ENCODE assay signal across 23 cellular contexts in genomic region chr22:42561856-42562255, GRCh38. TPM values are rescaled to one million over a fixed set of nuclear protein-coding genes. Genes with fewer than 3 reads are reported as not detected.
A peak's percentile ranks its signal among the peaks of the same experiment; 100 is the strongest.
DNase-seq lines count a peak whose midpoint lies in the region; ATAC-seq and TF ChIP-seq lines count a peak whose summit lies in the region.
"Had no signal": no experiment of that assay in that cellular context is flagged by ENCODE, and none has a peak within 500 bp of the region (broad histone marks: within the 10 kb centered on the region; RNA-seq: fewer than 3 reads in every experiment).

No MANE protein-coding gene starts in this region.

- H3K4me3 Mint-ChIP-seq in type B pancreatic cell: peak overlapping the region; percentile 57
- H3K4me3 Mint-ChIP-seq: activated CD8-positive, alpha-beta memory T cell treated with anti-CD3 and anti-CD28 coated beads, Interleukin-2, amount 10 ng/mL, durations not matched to agents 7 days and 5 days; activated naive CD8-positive, alpha-beta T cell treated with anti-CD3 and anti-CD28 coated beads for 36 hours; GM23338; T-cell had no signal

- no peak overlapping the region for H3K4me3 ChIP-seq in mesendoderm (ENCODE audit: low read length)
- H3K4me3 ChIP-seq: A549, GM23338, lung, stomach, upper lobe of left lung had no signal

- DNase-seq in Right ventricle myocardium superior (peak; percentile 18), left ventricle myocardium superior (no peak), RWPE1 (ENCODE audit: low spot score) (no peak), mesendoderm (no peak), type B pancreatic cell (ENCODE audit: extremely low spot score, unreplicated experiment) (no peak), NCI-H82 treated with DMSO at 0.1 percent for 48 hours (lab: John Stamatoyannopoulos, UW; ENCODE audit: unreplicated experiment) (no peak), RPMI8226 (no peak), middle frontal gyrus (ENCODE audit: extremely low spot score, low spot score) (no peak)
- DNase-seq: activated CD8-positive, alpha-beta memory T cell treated with anti-CD3 and anti-CD28 coated beads, Interleukin-2, amount 10 ng/mL, durations not matched to agents 7 days and 5 days; activated naive CD8-positive, alpha-beta T cell treated with anti-CD3 and anti-CD28 coated beads for 36 hours; BE2C; foreskin fibroblast; NCI-H2171 treated with DMSO at 0.1 percent for 48 hours; NCI-H526; occipital lobe; SHP77; stimulated activated CD4-positive, alpha-beta T cell treated with anti-CD3 and anti-CD28 coated beads, Interleukin-12 subunit alpha, Interleukin-12 subunit beta, amount 100 ng/mL, for 4 hours; stomach; T-cell; upper lobe of left lung had no signal

- H2AK5ac ChIP-seq in mesendoderm (ENCODE audit: low read length): no peak overlapping the region

- POLR2A ChIA-PET in RWPE1 (lab: Yijun Ruan, JAX; ENCODE audit: low non-redundant PET): no interaction called here

- peaks cover 12% of the 10 kb centered on the region for H3K4me1 Mint-ChIP-seq in type B pancreatic cell (ENCODE audit: unreplicated experiment)

- H3K79me1 ChIP-seq in mesendoderm (ENCODE audit: low read length): no peaks in the 10 kb centered on the region

- no peak overlapping the region for H4K5ac ChIP-seq in mesendoderm (ENCODE audit: low read length)

- H2BK5ac ChIP-seq in mesendoderm (ENCODE audit: low read length): no peak overlapping the region

- H3K4me1 ChIP-seq in mesendoderm (ENCODE audit: control insufficient read depth, low read depth, low read length): no peaks in the 10 kb centered on the region
- H3K4me1 ChIP-seq: A549 had no signal

- no peak overlapping the region for H3K9ac ChIP-seq in mesendoderm (ENCODE audit: low read length)

- TF ChIP-seq CTCF in RWPE1 (conservative IDR thresholded peaks at IDR 0.05; ENCODE audit: low read depth): no peak
- no peak for TF ChIP-seq CTCF in type B pancreatic cell (conservative IDR thresholded peaks at IDR 0.05)

- 0 out of 2 replicates have a peak overlapping the region, but pooled peaks have one; percentile 5 for H3K27ac ChIP-seq in RWPE1
- H3K27ac ChIP-seq in mesendoderm (ENCODE audit: low read depth, low read length): no peak overlapping the region
- H3K27ac ChIP-seq: A549, upper lobe of left lung had no signal

- ATAC-seq in Right ventricle myocardium superior (ENCODE audit: poor library complexity): no peak
- ATAC-seq in left ventricle myocardium superior: no peak
- ATAC-seq: A549; activated CD8-positive, alpha-beta memory T cell treated with anti-CD3 and anti-CD28 coated beads, Interleukin-2, amount 10 ng/mL, durations not matched to agents 7 days and 5 days; T-cell had no signal

- H3K27me3 ChIP-seq in mesendoderm (ENCODE audit: insufficient read depth, low read length, poor library complexity): no peaks in the 10 kb centered on the region
- H3K27me3 ChIP-seq: BE2C, stomach, upper lobe of left lung had no signal

- peak overlapping the region; percentile 60 for H3K56ac ChIP-seq in mesendoderm (ENCODE audit: low read length)

- no peak overlapping the region for H4K8ac ChIP-seq in mesendoderm (ENCODE audit: low read depth, low read length)

- no peak overlapping the region for H2BK15ac ChIP-seq in mesendoderm (replicated peaks; ENCODE audit: low read depth)

- intact Hi-C loops in Right ventricle myocardium superior (cut with DNase I): no loop called here
- intact Hi-C loops in left ventricle myocardium superior (cut with micrococcal nuclease): no loop called here

- H3K27ac Mint-ChIP-seq in type B pancreatic cell: peak overlapping the region; percentile 58
- H3K27ac Mint-ChIP-seq: activated CD8-positive, alpha-beta memory T cell treated with anti-CD3 and anti-CD28 coated beads, Interleukin-2, amount 10 ng/mL, durations not matched to agents 7 days and 5 days; GM23338 had no signal

- H3K18ac ChIP-seq in mesendoderm (ENCODE audit: low read length): no peak overlapping the region

- no peaks in the 10 kb centered on the region for H3K79me2 ChIP-seq in mesendoderm (ENCODE audit: control insufficient read depth, insufficient read depth, low read length)

- H3K36me3 ChIP-seq in mesendoderm (ENCODE audit: control insufficient read depth, insufficient read depth, low read length): no peaks in the 10 kb centered on the region
- H3K36me3 ChIP-seq: BE2C, upper lobe of left lung had no signal

- WGBS in mesendoderm (ENCODE audit: extremely low coverage, insufficient coverage, low lambda C conversion rate): no CpG with 5 or more reads among the region's 5 CpGs

- no peak overlapping the region for H3K23ac ChIP-seq in mesendoderm (ENCODE audit: low read length)

- no peak overlapping the region for H3K4ac ChIP-seq in mesendoderm (ENCODE audit: low read depth, low read length)

- CTCF ChIA-PET in RWPE1 (lab: Yijun Ruan, JAX): no interaction called here

- no peak overlapping the region for H2BK120ac ChIP-seq in mesendoderm (ENCODE audit: low read depth, low read length)

- H3K27me3 Mint-ChIP-seq in type B pancreatic cell: no peaks in the 10 kb centered on the region
- H3K27me3 Mint-ChIP-seq: activated CD8-positive, alpha-beta memory T cell treated with anti-CD3 and anti-CD28 coated beads, Interleukin-2, amount 10 ng/mL, durations not matched to agents 7 days and 5 days; activated naive CD8-positive, alpha-beta T cell treated with anti-CD3 and anti-CD28 coated beads for 36 hours; T-cell had no signal

- peaks cover 4% of the 10 kb centered on the region for H3K36me3 Mint-ChIP-seq in type B pancreatic cell
- H3K36me3 Mint-ChIP-seq: activated naive CD8-positive, alpha-beta T cell treated with anti-CD3 and anti-CD28 coated beads for 36 hours; T-cell had no signal

- H3K9me3 Mint-ChIP-seq in type B pancreatic cell: no peaks in the 10 kb centered on the region
- H3K9me3 Mint-ChIP-seq: activated naive CD8-positive, alpha-beta T cell treated with anti-CD3 and anti-CD28 coated beads for 36 hours; GM23338; T-cell had no signal

- H3K4me2 ChIP-seq in mesendoderm (ENCODE audit: low read length): no peak overlapping the region
- H3K4me2 ChIP-seq: A549, GM23338 had no signal

RNA-seq across cellular contexts. Expression of gene SERHL2, which starts 8.1 kb away (rescaled TPM):
- total RNA-seq in Right ventricle myocardium superior: 2.4 TPM
- 1.6 TPM for total RNA-seq in left ventricle myocardium superior
- 1.5 TPM for polyA plus RNA-seq in mesendoderm (2013, experiment 1 of 2)
- polyA plus RNA-seq in mesendoderm (2013, experiment 2 of 2): 1.2 TPM
- total RNA-seq in type B pancreatic cell (ENCODE audit: low replicate concordance): 2.8 and 3.9 TPM in 2 replicates

RNA-seq across cellular contexts. Expression of gene RRP7A, which starts 42.3 kb away (rescaled TPM):
- total RNA-seq in Right ventricle myocardium superior (14.3 TPM), left ventricle myocardium superior (16.0 TPM), type B pancreatic cell (ENCODE audit: low replicate concordance) (76.0 and 102 TPM in 2 replicates)
- 40.6 TPM for polyA plus RNA-seq in mesendoderm (2013, experiment 1 of 2)
- 40.6 TPM for polyA plus RNA-seq in mesendoderm (2013, experiment 2 of 2)

RNA-seq across cellular contexts. Expression of gene POLDIP3, which starts 52.8 kb away (rescaled TPM):
- total RNA-seq in Right ventricle myocardium superior (32.1 TPM), left ventricle myocardium superior (39.4 TPM), type B pancreatic cell (ENCODE audit: low replicate concordance) (75.6 and 86.9 TPM in 2 replicates)
- polyA plus RNA-seq in mesendoderm (2013, experiment 1 of 2): 48.7 TPM
- 47.6 TPM for polyA plus RNA-seq in mesendoderm (2013, experiment 2 of 2)
